ENCODE assay signal across 11 cellular contexts in the genomic region with DNA sequence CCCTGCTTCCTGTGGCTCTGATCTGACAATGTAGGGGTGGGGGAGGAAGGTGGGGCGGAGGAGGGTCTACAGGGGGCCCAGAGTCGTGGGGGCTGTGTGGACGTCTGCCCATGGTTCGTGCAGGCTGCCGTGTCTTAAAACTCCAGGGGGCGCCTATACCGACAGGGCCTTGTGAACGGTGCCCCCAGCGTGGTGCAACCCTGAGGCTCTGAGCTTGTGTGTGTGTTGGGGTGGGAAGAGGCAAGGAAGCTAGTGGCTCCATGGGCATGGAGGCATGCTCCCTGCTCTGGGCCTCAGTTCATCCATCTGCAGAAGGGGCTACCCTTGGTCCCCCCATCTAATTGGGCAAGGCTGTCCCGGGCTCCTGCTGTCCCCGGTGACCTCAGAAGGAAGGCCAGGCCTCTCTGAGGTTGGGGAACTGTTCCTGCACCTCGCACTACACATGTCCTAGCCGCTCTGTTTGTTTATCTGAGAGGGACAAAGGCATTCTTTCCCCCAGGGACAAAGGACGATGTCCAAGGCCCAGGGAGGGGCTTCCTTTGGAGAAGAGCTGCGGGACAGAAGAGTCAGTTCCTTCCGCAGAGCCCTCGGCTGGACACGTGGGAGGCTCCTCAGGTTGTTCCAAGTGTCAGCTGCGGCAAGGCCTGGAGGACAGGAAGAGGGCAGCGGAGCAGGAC. TPM values are rescaled to one million over a fixed set of nuclear protein-coding genes. Genes with fewer than 3 reads are reported as not detected.
DNase-seq lines count a peak whose midpoint lies in the region; ATAC-seq and TF ChIP-seq lines count a peak whose summit lies in the region.
"Had no signal": no experiment of that assay in that cellular context is flagged by ENCODE, and none has a peak within 500 bp of the region (broad histone marks: within the 10 kb centered on the region; RNA-seq: fewer than 3 reads in every experiment).

No MANE protein-coding gene starts in this region.

- no peaks in the 10 kb centered on the region for H3K9me3 ChIP-seq in A673 (ENCODE audit: low read depth, low read length, poor library complexity, severe bottlenecking)
- H3K9me3 ChIP-seq in SK-N-MC (ENCODE audit: low read depth, low read length) = no peaks in the 10 kb centered on the region
- H3K9me3 ChIP-seq in CD4-positive, alpha-beta memory T cell (ENCODE audit: control insufficient read depth in 1 of 2, low read length in 2 of 2) = no peaks in the 10 kb centered on the region

- no peaks in the 10 kb centered on the region for H3K4me1 ChIP-seq in A673 (ENCODE audit: insufficient read depth, low read length, poor library complexity, severe bottlenecking)
- H3K4me1 ChIP-seq in CD4-positive, alpha-beta memory T cell (ENCODE audit: insufficient read depth, low read length) = peaks cover 10% of the 10 kb centered on the region

- peak; percentile 46 for TF ChIP-seq CTCF in A673 (conservative IDR thresholded peaks at IDR 0.05; ENCODE audit: low read depth, low read length)

- H3K27ac Mint-ChIP-seq in CD4-positive, alpha-beta memory T cell = peak overlapping the region in 1 of 7 donors; percentile 77
- no peak overlapping the region for H3K27ac Mint-ChIP-seq in activated T-cell treated with anti-CD3 and anti-CD28 coated beads, Interleukin-2, amount 50 U/mL, for 72 hours

- CTCF ChIA-PET in A673 (lab: Charles Lee) = interaction anchor here (0.5 to 0.6 kb wide), 2 partner anchors 68 to 266 kb away, joined by 3 to 5 read pairs; no protein-coding TSS in a partner anchor
- CTCF ChIA-PET in CD4-positive, alpha-beta memory T cell (lab: Charles Lee; ENCODE audit: partially characterized antibody) = no interaction called here

- no peaks in the 10 kb centered on the region for H3K36me3 ChIP-seq in A673 (ENCODE audit: insufficient read depth, low read length, poor library complexity, severe bottlenecking)
- no peaks in the 10 kb centered on the region for H3K36me3 ChIP-seq in H7 (replicated peaks; ENCODE audit: control insufficient read depth, insufficient read depth, low read length)
- H3K36me3 ChIP-seq in SK-N-MC (ENCODE audit: insufficient read depth, low read length) = no peaks in the 10 kb centered on the region
- no peaks in the 10 kb centered on the region for H3K36me3 ChIP-seq in CD4-positive, alpha-beta memory T cell (ENCODE audit: insufficient read depth, low read length)

- no peaks in the 10 kb centered on the region for H3K9me3 Mint-ChIP-seq in CD4-positive, alpha-beta memory T cell
- no peaks in the 10 kb centered on the region for H3K9me3 Mint-ChIP-seq in activated T-cell treated with anti-CD3 and anti-CD28 coated beads, Interleukin-2, amount 50 U/mL, for 72 hours
- H3K9me3 Mint-ChIP-seq: CD4-positive, CD25-positive, alpha-beta regulatory T cell had no signal

- DNase-seq in A673 (ENCODE audit: low spot score) (no peak), H7 (peak; percentile 71), SK-N-MC (ENCODE audit: low read depth, low spot score) (no peak), left kidney (ENCODE audit: low read depth, low spot score) (peak; percentile 57), T1000 (lab: John Stamatoyannopoulos, UW) (no peak), OCI-M2 (lab: John Stamatoyannopoulos, UW; ENCODE audit: unreplicated experiment) (no peak)
- no peak for DNase-seq in CD4-positive, alpha-beta memory T cell
- DNase-seq in activated T-cell treated with anti-CD3 and anti-CD28 coated beads, Interleukin-2, amount 50 U/mL, for 72 hours = no peak
- DNase-seq: anterior cingulate cortex; CD4-positive, CD25-positive, alpha-beta regulatory T cell; SIG-M5 had no signal

- intact Hi-C loops in A673 (cut with micrococcal nuclease; ENCODE audit: unreplicated experiment) = no loop called here
- intact Hi-C loops in CD4-positive, alpha-beta memory T cell (cut with micrococcal nuclease) = no loop called here

- H3K27ac ChIP-seq in A673 (ENCODE audit: low read depth, low read length, poor library complexity, severe bottlenecking) (no peak overlapping the region), SK-N-MC (0 out of 2 replicates have a peak overlapping the region, but pooled peaks have one; percentile 9)
- H3K27ac ChIP-seq in CD4-positive, alpha-beta memory T cell (ENCODE audit: low read depth, low read length) = no peak overlapping the region

- H3K4me1 Mint-ChIP-seq in CD4-positive, alpha-beta memory T cell = peaks cover 8 to 25% (median 12%) of the 10 kb centered on the region in 4 donors
- peaks cover 22% of the 10 kb centered on the region for H3K4me1 Mint-ChIP-seq in activated T-cell treated with anti-CD3 and anti-CD28 coated beads, Interleukin-2, amount 50 U/mL, for 72 hours (ENCODE audit: low read depth)

- H3K27me3 ChIP-seq in A673 (replicated peaks; ENCODE audit: insufficient read depth, low read depth, low read length, poor library complexity) (no peaks in the 10 kb centered on the region), H7 (ENCODE audit: control insufficient read depth, insufficient read depth, low read length) (no peaks in the 10 kb centered on the region; the same call in 1 of the 2 replicates)
- no peaks in the 10 kb centered on the region for H3K27me3 ChIP-seq in CD4-positive, alpha-beta memory T cell (ENCODE audit: insufficient read depth, low read length)

- H3K4me3 ChIP-seq in A673 (ENCODE audit: low read depth, low read length, poor library complexity, severe bottlenecking) = no peak overlapping the region
- H3K4me3 ChIP-seq in H7 (ENCODE audit: insufficient read depth, low read depth, low read length) = no peak overlapping the region
- H3K4me3 ChIP-seq in SK-N-MC = no peak overlapping the region; the same call in 1 of the 2 replicates
- H3K4me3 ChIP-seq in CD4-positive, alpha-beta memory T cell (ENCODE audit: low read length in 2 of 2) = no peak overlapping the region

- H3K4me3 Mint-ChIP-seq in CD4-positive, alpha-beta memory T cell = no peak overlapping the region
- H3K4me3 Mint-ChIP-seq in activated T-cell treated with anti-CD3 and anti-CD28 coated beads, Interleukin-2, amount 50 U/mL, for 72 hours = no peak overlapping the region
- H3K4me3 Mint-ChIP-seq: CD4-positive, CD25-positive, alpha-beta regulatory T cell had no signal

- POLR2A ChIA-PET in A673 (lab: Charles Lee; ENCODE audit: low non-redundant PET) = interaction anchor here (0.6 kb wide), 1 partner anchor 406 kb away, joined by 18 read pairs; no protein-coding TSS in a partner anchor
- POLR2A ChIA-PET in CD4-positive, alpha-beta memory T cell (lab: Charles Lee; ENCODE audit: partially characterized antibody) = no interaction called here

- no peaks in the 10 kb centered on the region for H3K36me3 Mint-ChIP-seq in CD4-positive, alpha-beta memory T cell
- no peaks in the 10 kb centered on the region for H3K36me3 Mint-ChIP-seq in activated T-cell treated with anti-CD3 and anti-CD28 coated beads, Interleukin-2, amount 50 U/mL, for 72 hours (ENCODE audit: insufficient read depth in 2 of 2)

- no peak overlapping the region for H3K9ac ChIP-seq in SK-N-MC (ENCODE audit: insufficient read length)

- peaks cover 3 to 7% of the 10 kb centered on the region in 2 donors for H3K27me3 Mint-ChIP-seq in CD4-positive, alpha-beta memory T cell
- peaks cover 21% of the 10 kb centered on the region for H3K27me3 Mint-ChIP-seq in activated T-cell treated with anti-CD3 and anti-CD28 coated beads, Interleukin-2, amount 50 U/mL, for 72 hours (ENCODE audit: low read depth)

- no TSS peak for BruUV-seq in A673 (replicated peaks; lab: Mats Ljungman, UMichigan)

- ATAC-seq in activated T-cell treated with anti-CD3 and anti-CD28 coated beads, Interleukin-2, amount 50 U/mL, for 72 hours (replicated peaks in 1 of 2) = no peak

RNA-seq across cellular contexts. Expression of a gene that starts 13.5 kb away (rescaled TPM):
- not detected in 2 replicates for total RNA-seq in A673 (2021)
- 0.69 and 1.8 TPM in 2 replicates for total RNA-seq in H7 (2014; rRNA removed; shearing (Covaris generic))
- not detected for total RNA-seq in CD4-positive, alpha-beta memory T cell
- not detected for polyA plus RNA-seq in CD4-positive, alpha-beta memory T cell
- total RNA-seq in activated T-cell treated with anti-CD3 and anti-CD28 coated beads, Interleukin-2, amount 50 U/mL, for 72 hours = not detected
- total RNA-seq: CD4-positive, CD25-positive, alpha-beta regulatory T cell had no signal
- polyA plus RNA-seq: CD4-positive, CD25-positive, alpha-beta regulatory T cell had no signal

Comparison
In these comparisons a context has a peak if more than half of its experiments do, and no peak if none do; other contexts are left out.
1. DNase-seq: peak in H7 (single experiment) and left kidney (single experiment); none in A673 (single experiment), SK-N-MC (single experiment), T1000 (single experiment), CD4-positive, alpha-beta memory T cell (0 of 5), OCI-M2 (single experiment) and activated T-cell treated with anti-CD3 and anti-CD28 coated beads, Interleukin-2, amount 50 U/mL, for 72 hours (0 of 2).